Comparison of ENCODE assay signal across 8 cellular contexts in genomic region chr1:182595641-182596240, GRCh38. TPM values are rescaled to one million over a fixed set of nuclear protein-coding genes. Genes with fewer than 3 reads are reported as not detected.
DNase-seq lines count a peak whose midpoint lies in the region; ATAC-seq lines count a peak whose summit lies in the region.

No MANE protein-coding gene starts in this region.

- no peaks in the 10 kb centered on the region for H3K9me3 ChIP-seq in effector memory CD4-positive, alpha-beta T cell (ENCODE audit: control insufficient read depth, low read length)

- H3K4me1 ChIP-seq in effector memory CD4-positive, alpha-beta T cell (ENCODE audit: control insufficient read depth, insufficient read depth, low read length, poor library complexity, severe bottlenecking), result no peaks in the 10 kb centered on the region

- CTCF ChIA-PET in activated CD4-positive, alpha-beta memory T cell treated with anti-CD3 and anti-CD28 coated beads, Interleukin-2, amount 10 ng/mL, durations not matched to agents 7 days and 5 days (lab: Charles Lee), result interaction anchor here (0.5 to 14.2 kb wide), 31 partner anchors 7 to 1116 kb away, joined by 3 to 531 read pairs (median 4); partner anchors contain the start of genes NPL, RGS16 and RNASEL

- H3K36me3 Mint-ChIP-seq in activated CD4-positive, alpha-beta memory T cell treated with anti-CD3 and anti-CD28 coated beads, Interleukin-2, amount 10 ng/mL, durations not matched to agents 7 days and 5 days (ENCODE audit: low read depth), result peaks cover 9% of the 10 kb centered on the region

- no peaks in the 10 kb centered on the region for H3K27me3 ChIP-seq in effector memory CD4-positive, alpha-beta T cell (replicated peaks; ENCODE audit: control insufficient read depth, insufficient read depth, low read length, poor library complexity, severe bottlenecking)

- POLR2A ChIA-PET in activated CD4-positive, alpha-beta memory T cell treated with anti-CD3 and anti-CD28 coated beads, Interleukin-2, amount 10 ng/mL, durations not matched to agents 7 days and 5 days (lab: Charles Lee), result interaction anchor here (1.3 to 2.4 kb wide), 4 partner anchors 7 to 192 kb away, joined by 4 to 9 read pairs (median 6); no protein-coding TSS in a partner anchor

- ATAC-seq in GM18511 (IDR thresholded peaks at IDR 0.05; ENCODE audit: unreplicated experiment), result no peak

- peaks cover 15% of the 10 kb centered on the region for H3K27me3 Mint-ChIP-seq in activated CD4-positive, alpha-beta memory T cell treated with anti-CD3 and anti-CD28 coated beads, Interleukin-2, amount 10 ng/mL, durations not matched to agents 7 days and 5 days

- peaks cover 17% of the 10 kb centered on the region for H3K36me3 ChIP-seq in effector memory CD4-positive, alpha-beta T cell (ENCODE audit: control insufficient read depth, insufficient read depth, low read length)

- no peak overlapping the region for H3K27ac ChIP-seq in effector memory CD4-positive, alpha-beta T cell (ENCODE audit: insufficient read depth, low read length, poor library complexity, severe bottlenecking)

- DNase-seq in AML-193 (lab: John Stamatoyannopoulos, UW), result peak; percentile 41 to 45
- peak; percentile 68 for DNase-seq in H4 (ENCODE audit: low spot score)
- peak; percentile 54 for DNase-seq in NCI-H748 (lab: John Stamatoyannopoulos, UW; ENCODE audit: unreplicated experiment)
- DNase-seq in activated CD4-positive, alpha-beta memory T cell treated with anti-CD3 and anti-CD28 coated beads, Interleukin-2, amount 10 ng/mL, durations not matched to agents 7 days and 5 days, result peak; percentile 68
- DNase-seq in effector memory CD4-positive, alpha-beta T cell, result peak in 2 of 3 donors; percentile 37 to 43
- DNase-seq in midbrain (lab: John Stamatoyannopoulos, UW), result peak; percentile 77
- DNase-seq in stromal cell of bone marrow (ENCODE audit: low read depth), result peak; percentile 55

- no peak overlapping the region for H3K4me3 Mint-ChIP-seq in activated CD4-positive, alpha-beta memory T cell treated with anti-CD3 and anti-CD28 coated beads, Interleukin-2, amount 10 ng/mL, durations not matched to agents 7 days and 5 days

- no peaks in the 10 kb centered on the region for H3K9me3 Mint-ChIP-seq in activated CD4-positive, alpha-beta memory T cell treated with anti-CD3 and anti-CD28 coated beads, Interleukin-2, amount 10 ng/mL, durations not matched to agents 7 days and 5 days

- H3K4me1 Mint-ChIP-seq in activated CD4-positive, alpha-beta memory T cell treated with anti-CD3 and anti-CD28 coated beads, Interleukin-2, amount 10 ng/mL, durations not matched to agents 7 days and 5 days, result peaks cover 4% of the 10 kb centered on the region

- no peak overlapping the region for H3K4me3 ChIP-seq in effector memory CD4-positive, alpha-beta T cell (ENCODE audit: insufficient read depth, low read depth, low read length, poor library complexity, severe bottlenecking)

- H3K27ac Mint-ChIP-seq in activated CD4-positive, alpha-beta memory T cell treated with anti-CD3 and anti-CD28 coated beads, Interleukin-2, amount 10 ng/mL, durations not matched to agents 7 days and 5 days, result no peak overlapping the region

RNA-seq across cellular contexts. Expression of gene RNASEL, which starts 6.7 kb away (rescaled TPM):
- 12.2 and 12.6 TPM in 2 replicates for total RNA-seq in H4 (2014; rRNA removed; shearing (Covaris generic))
- total RNA-seq in activated CD4-positive, alpha-beta memory T cell treated with anti-CD3 and anti-CD28 coated beads, Interleukin-2, amount 10 ng/mL, durations not matched to agents 7 days and 5 days, result 1 to 10 TPM; 8.4 to 8.8 TPM

RNA-seq across cellular contexts. Expression of gene RGS16, which starts 8.4 kb away (rescaled TPM):
- 0.04 TPM in 1 of 2 replicates, not detected in the other for total RNA-seq in H4 (2014; rRNA removed; shearing (Covaris generic))
- total RNA-seq in activated CD4-positive, alpha-beta memory T cell treated with anti-CD3 and anti-CD28 coated beads, Interleukin-2, amount 10 ng/mL, durations not matched to agents 7 days and 5 days, result 1 to 10 TPM; 6.4 to 6.9 TPM
